Comparison of ENCODE assay signal across 1 cellular context in genomic region chr5:36241636-36242533, GRCh38.
A peak's percentile ranks its signal among the peaks of the same experiment; 100 is the strongest.
TF ChIP-seq lines count a peak whose summit lies in the region.

NADK2 (minus strand) TSS chr5:36241925; CDS start chr5:36241798, 127 bp downstream.

TF ChIP-seq in K562, 482 proteins besides CTCF, POLR2A, EP300 and RAD21 (continued from another document and continues in another):
- TF ChIP-seq SRSF7 (optimal IDR thresholded peaks at IDR 0.05; ENCODE audit: low read depth, low read length) (no peak), ZEB2 (IDR thresholded peaks at IDR 0.05) (no peak), ZNF282 (CRISPR knock-in tag; IDR thresholded peaks at IDR 0.05) (peak; percentile 95), SREBF2 (CRISPR knock-in tag; IDR thresholded peaks at IDR 0.05) (no peak), FOXK1 (CRISPR knock-in tag; IDR thresholded peaks at IDR 0.05; ENCODE audit: borderline replicate concordance) (peak; percentile 62), MAFG (tag; conservative IDR thresholded peaks at IDR 0.05) (no peak), PTBP1 (IDR thresholded peaks at IDR 0.05; ENCODE audit: low read depth, low read length) (no peak), POLR3A (IDR thresholded peaks at IDR 0.05; ENCODE audit: borderline replicate concordance, extremely low read depth, insufficient read depth, insufficient read length) (no peak), GTF2E2 (tag; IDR thresholded peaks at IDR 0.05) (peak; percentile 86; the same call in 1 of the 2 replicates), PHB (CRISPR knock-in tag; IDR thresholded peaks at IDR 0.05) (peak; percentile 48; the same call in 1 of the 2 replicates), NUFIP1 (IDR thresholded peaks at IDR 0.05; ENCODE audit: partially characterized antibody) (peak; percentile 15), FIP1L1 (IDR thresholded peaks at IDR 0.05; ENCODE audit: low read depth, low read length, poor library complexity, severe bottlenecking) (peak; percentile 69), ZNF197 (CRISPR knock-in tag; IDR thresholded peaks at IDR 0.05; ENCODE audit: low read depth) (peak; percentile 92), JUNB (CRISPR knock-in tag; conservative IDR thresholded peaks at IDR 0.05) (no peak), PHF20 (IDR thresholded peaks at IDR 0.05; ENCODE audit: partially characterized antibody) (no peak), NCOA6 (IDR thresholded peaks at IDR 0.05) (peak; percentile 69; the same call in 1 of the 2 replicates), XRCC4 (IDR thresholded peaks at IDR 0.05; ENCODE audit: extremely low read depth, insufficient read depth, insufficient read length) (no peak), HINFP (tag; conservative IDR thresholded peaks at IDR 0.05; ENCODE audit: low read depth) (no peak), ZMIZ1 (IDR thresholded peaks at IDR 0.05; ENCODE audit: low read depth in 2 of 2, low read length in 2 of 2) (no peak; a peak in 1 of 4 replicates), NR1H2 (CRISPR knock-in tag; IDR thresholded peaks at IDR 0.05) (peak; percentile 81; the same call in 1 of the 2 replicates), EHMT2 (IDR thresholded peaks at IDR 0.05) (peak; percentile 41; the same call in 1 of the 2 replicates), SMARCB1 (IDR thresholded peaks at IDR 0.05; ENCODE audit: insufficient read length, low read depth) (no peak), HBP1 (CRISPR knock-in tag; IDR thresholded peaks at IDR 0.05) (peak; percentile 82), GTF2B (IDR thresholded peaks at IDR 0.05; ENCODE audit: extremely low read depth, insufficient read length) (no peak), NEUROD1 (IDR thresholded peaks at IDR 0.05; ENCODE audit: borderline replicate concordance, low read depth, low read length, partially characterized antibody) (peak; percentile 36), ZBTB11 (CRISPR knock-in tag; IDR thresholded peaks at IDR 0.05) (no peak; a peak in 2 of 6 replicates), FOXJ2 (tag; IDR thresholded peaks at IDR 0.05) (no peak), NR2C2 (CRISPR knock-in tag; IDR thresholded peaks at IDR 0.05) (0 out of 2 replicates have a peak, but pooled peaks have one; percentile 70), NR2C2 (tag; IDR thresholded peaks at IDR 0.05) (peak; percentile 72), POU5F1 (IDR thresholded peaks at IDR 0.05; ENCODE audit: borderline replicate concordance, low read depth, low read length, partially characterized antibody) (no peak), E2F5 (CRISPR knock-in tag; IDR thresholded peaks at IDR 0.05) (peak; percentile 88), TEAD4 (IDR thresholded peaks at IDR 0.05; ENCODE audit: low read length) (peak; percentile 48), TEAD4 (CRISPR knock-in tag; IDR thresholded peaks at IDR 0.05; ENCODE audit: borderline replicate concordance) (0 out of 2 replicates have a peak, but pooled peaks have one; percentile 59), ZNF551 (CRISPR knock-in tag; IDR thresholded peaks at IDR 0.05) (no peak), BRCA1 (IDR thresholded peaks at IDR 0.05) (no peak), BRCA1 (CRISPR knock-in tag; IDR thresholded peaks at IDR 0.05) (no peak), NCOR1 (IDR thresholded peaks at IDR 0.05) (0 out of 2 replicates have a peak, but pooled peaks have one; percentile 24), KLF6 (CRISPR knock-in tag; IDR thresholded peaks at IDR 0.05; ENCODE audit: borderline replicate concordance) (peak; percentile 92), TOE1 (IDR thresholded peaks at IDR 0.05; ENCODE audit: borderline replicate concordance) (0 out of 2 replicates have a peak, but pooled peaks have one; percentile 57), TOE1 (CRISPR knock-in tag; IDR thresholded peaks at IDR 0.05; ENCODE audit: borderline replicate concordance, low read depth) (no peak), PHB2 (IDR thresholded peaks at IDR 0.05; ENCODE audit: low read depth) (no peak), ZNF668 (CRISPR knock-in tag; IDR thresholded peaks at IDR 0.05) (peak; percentile 90), ZNF79 (CRISPR knock-in tag; IDR thresholded peaks at IDR 0.05; ENCODE audit: low read depth) (no peak), HIVEP1 (CRISPR knock-in tag; IDR thresholded peaks at IDR 0.05) (peak; percentile 38; the same call in 1 of the 2 replicates), PRPF4 (IDR thresholded peaks at IDR 0.05; ENCODE audit: insufficient read depth, low read depth, low read length, poor library complexity, severe bottlenecking) (peak; percentile 67), PHF8 (IDR thresholded peaks at IDR 0.05; ENCODE audit: borderline replicate concordance, low read length) (peak; percentile 75; the same call in 1 of the 2 replicates), ZFP30 (CRISPR knock-in tag; IDR thresholded peaks at IDR 0.05; ENCODE audit: borderline replicate concordance) (no peak), MTA2 (IDR thresholded peaks at IDR 0.05; ENCODE audit: low read depth) (0 out of 2 replicates have a peak, but pooled peaks have one; percentile 23), RBM34 (IDR thresholded peaks at IDR 0.05; ENCODE audit: borderline replicate concordance, insufficient read depth, low read length) (no peak), CC2D1A (IDR thresholded peaks at IDR 0.05) (peak; percentile 97), ZNF764 (CRISPR knock-in tag; IDR thresholded peaks at IDR 0.05; ENCODE audit: low read depth) (no peak), CGGBP1 (CRISPR knock-in tag; IDR thresholded peaks at IDR 0.05) (no peak), FOXA3 (CRISPR knock-in tag; conservative IDR thresholded peaks at IDR 0.05 in 1 of 2, IDR thresholded peaks at IDR 0.05 in 1 of 2) (peak; percentile 24 to 43; a peak in 1 of 4 replicates), HNRNPH1 (optimal IDR thresholded peaks at IDR 0.05; ENCODE audit: low read depth, low read length) (no peak), ZBTB12 (CRISPR knock-in tag; IDR thresholded peaks at IDR 0.05) (no peak), NBN (IDR thresholded peaks at IDR 0.05; ENCODE audit: low read depth) (peak; percentile 85), ELF1 (tag; IDR thresholded peaks at IDR 0.05) (no peak), NFRKB (IDR thresholded peaks at IDR 0.05; ENCODE audit: low read depth) (peak; percentile 90), ZNF644 (tag; IDR thresholded peaks at IDR 0.05; ENCODE audit: low read depth) (no peak; the same call in 1 of the 2 replicates), SUPT5H (IDR thresholded peaks at IDR 0.05) (peak; percentile 80), ARID3A (IDR thresholded peaks at IDR 0.05; ENCODE audit: borderline replicate concordance, low read depth, low read length) (peak; percentile 17; the same call in 1 of the 2 replicates), NELFE (IDR thresholded peaks at IDR 0.05; ENCODE audit: insufficient read depth, insufficient read length) (no peak)
